Comparison of ENCODE assay signal across 1 cellular context in the genomic region with DNA sequence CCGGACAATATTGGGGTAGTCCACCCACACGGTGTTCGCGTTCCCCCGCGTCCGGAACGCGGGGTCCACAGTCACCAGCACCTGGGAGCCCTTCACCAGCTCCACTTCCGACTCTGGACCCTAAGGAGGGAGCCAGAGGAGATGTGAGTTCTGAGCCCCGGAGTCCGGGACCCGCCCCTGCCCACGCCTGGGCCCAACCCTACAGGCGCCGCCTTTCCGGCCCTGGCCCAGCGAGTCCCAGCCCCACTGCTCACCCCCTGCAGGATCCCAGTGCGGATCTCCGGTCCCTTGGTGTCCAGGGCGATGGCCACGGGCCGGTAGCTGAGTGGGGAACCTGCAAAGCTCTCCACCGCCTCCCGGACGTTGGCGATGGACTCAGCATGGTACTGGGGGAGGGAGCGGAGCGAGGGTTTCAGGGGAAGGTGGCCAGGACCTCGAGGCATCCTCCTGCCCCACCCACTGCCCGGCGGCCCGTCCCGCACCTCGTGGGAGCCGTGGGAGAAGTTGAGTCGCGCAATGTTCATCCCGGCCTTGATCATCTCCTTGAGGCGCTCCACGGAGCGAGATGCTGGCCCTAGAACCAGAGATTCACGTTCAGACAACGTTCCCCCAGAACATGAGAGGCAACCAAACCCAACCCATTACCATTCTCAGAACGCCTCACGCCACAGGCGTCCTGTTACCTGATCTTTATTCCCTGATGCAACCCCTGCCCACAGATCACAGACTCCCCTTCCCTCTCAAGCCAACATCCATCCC.
TF ChIP-seq lines count a peak whose summit lies in the region.

No MANE protein-coding gene starts in this region.

TF ChIP-seq in IMR-90, 13 proteins besides CTCF, POLR2A, EP300 and RAD21 (continued from another document):
- no peak for TF ChIP-seq RCOR1 (IDR thresholded peaks at IDR 0.05; ENCODE audit: insufficient replicate concordance, low read length)
- TF ChIP-seq NFE2L2 (IDR thresholded peaks at IDR 0.05; ENCODE audit: low read depth, low read length), result no peak
TF ChIP-seq in IMR-90: peak in this region for 0.
